ENCODE assay signal across 8 cellular contexts in the genomic region with DNA sequence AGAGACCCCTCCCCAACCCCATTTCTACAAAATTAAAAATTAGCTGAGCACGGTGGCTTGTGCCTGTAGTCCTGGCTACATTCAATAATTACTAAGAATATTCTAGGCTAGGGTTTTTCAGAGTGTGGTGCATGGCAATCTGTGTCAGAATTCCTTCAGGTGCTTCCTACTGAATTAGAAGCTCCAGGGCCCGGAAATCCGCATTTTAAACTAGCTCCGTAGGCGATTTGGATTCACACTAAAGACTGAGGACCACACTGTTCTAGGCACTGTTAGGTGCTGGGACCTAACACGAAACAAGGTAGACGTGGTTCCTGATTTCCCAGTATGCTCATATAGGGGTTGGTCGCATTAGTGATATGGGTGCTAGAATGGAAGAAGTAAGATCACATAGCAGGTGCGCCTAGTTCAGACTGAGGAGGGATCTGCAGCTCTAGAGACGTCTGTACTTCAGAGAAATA. TPM values are rescaled to one million over a fixed set of nuclear protein-coding genes. Genes with fewer than 3 reads are reported as not detected.
A peak's percentile ranks its signal among the peaks of the same experiment; 100 is the strongest.
DNase-seq lines count a peak whose midpoint lies in the region; ATAC-seq and TF ChIP-seq lines count a peak whose summit lies in the region.

No MANE protein-coding gene starts in this region.

- intact Hi-C loops in activated CD8-positive, alpha-beta T cell treated with anti-CD3 and anti-CD28 coated beads for 36 hours (cut with micrococcal nuclease) = loop anchor here (5.0 kb wide), 1 partner anchor 34 kb away; a partner anchor contains a TSS

- ATAC-seq in DND-41 (ENCODE audit: insufficient read depth, low read depth) = peak; percentile 31
- peak; percentile 27 for ATAC-seq in activated CD8-positive, alpha-beta T cell treated with anti-CD3 and anti-CD28 coated beads for 36 hours

- peak overlapping the region; percentile 96 for H3K27ac Mint-ChIP-seq in activated CD8-positive, alpha-beta T cell treated with anti-CD3 and anti-CD28 coated beads for 36 hours

- H3K4me3 ChIP-seq in DND-41 (ENCODE audit: low read depth in 1 of 2, low read length in 2 of 2) (peak overlapping the region; percentile 19 to 70; a peak in 3 of 4 replicates), HAP-1 (peak overlapping the region; percentile 65), iPS-18c (ENCODE audit: insufficient read depth, low read depth, low read length) (peak overlapping the region; percentile 79)

- H3K36me3 ChIP-seq in DND-41 (ENCODE audit: insufficient read depth, low read length) (peaks cover 29% of the 10 kb centered on the region), HAP-1 (replicated peaks) (peaks cover 8% of the 10 kb centered on the region; the same call in 1 of the 2 replicates)

- peak overlapping the region; percentile 90 for H3K4me3 Mint-ChIP-seq in activated CD8-positive, alpha-beta T cell treated with anti-CD3 and anti-CD28 coated beads for 36 hours

- POLR2A ChIA-PET in activated CD8-positive, alpha-beta T cell treated with anti-CD3 and anti-CD28 coated beads for 36 hours (lab: Charles Lee) = interaction anchor here (0.8 to 4.1 kb wide), 14 partner anchors 9 to 915 kb away, joined by 3 to 31 read pairs (median 4); a partner anchor contains a TSS
- POLR2A ChIA-PET in HEK293T (lab: Yijun Ruan, JAX) = interaction anchor here (0.7 to 2.4 kb wide), 11 partner anchors 9 to 89 kb away, joined by 3 to 25 read pairs (median 4); a partner anchor contains a TSS

- DNase-seq in DND-41 = no peak
- no peak for DNase-seq in HAP-1 (ENCODE audit: low spot score in 2 of 2)
- DNase-seq in activated CD8-positive, alpha-beta T cell treated with anti-CD3 and anti-CD28 coated beads for 36 hours = no peak
- DNase-seq in substantia nigra (lab: John Stamatoyannopoulos, UW) = no peak
- DNase-seq in AML-193 (lab: John Stamatoyannopoulos, UW) = no peak
- no peak for DNase-seq in NCI-H774 (lab: John Stamatoyannopoulos, UW)
- DNase-seq in HEK293T (ENCODE audit: extremely low spot score) = no peak

- peak overlapping the region; percentile 73 for H2AFZ ChIP-seq in DND-41 (ENCODE audit: low read depth, low read length)

- peak overlapping the region; percentile 75 for H3K4me2 ChIP-seq in DND-41 (ENCODE audit: insufficient read depth, low read length)

- peaks cover 8% of the 10 kb centered on the region for H3K9me3 Mint-ChIP-seq in activated CD8-positive, alpha-beta T cell treated with anti-CD3 and anti-CD28 coated beads for 36 hours

- TF ChIP-seq CTCF in DND-41 (IDR thresholded peaks at IDR 0.05; ENCODE audit: borderline replicate concordance, extremely low read depth, low read length, poor library complexity, severe bottlenecking) = no peak
- TF ChIP-seq CTCF in activated CD8-positive, alpha-beta T cell treated with anti-CD3 and anti-CD28 coated beads for 36 hours (IDR thresholded peaks at IDR 0.05) = no peak

- in situ Hi-C loops in HAP-1 (cut with MboI; ENCODE audit: low sequenced_read_pairs) = no loop called here

- H4K20me1 ChIP-seq in DND-41 (ENCODE audit: insufficient read depth, low read length) = peaks cover 10% of the 10 kb centered on the region

- no peaks in the 10 kb centered on the region for H3K27me3 Mint-ChIP-seq in activated CD8-positive, alpha-beta T cell treated with anti-CD3 and anti-CD28 coated beads for 36 hours

- no peaks in the 10 kb centered on the region for H3K27me3 ChIP-seq in DND-41 (ENCODE audit: insufficient read depth, low read length, poor library complexity)
- no peaks in the 10 kb centered on the region for H3K27me3 ChIP-seq in HAP-1 (ENCODE audit: low read depth)

- H3K79me2 ChIP-seq in DND-41 (ENCODE audit: insufficient read depth, low read length) = peaks cover 6% of the 10 kb centered on the region; the same call in 1 of the 2 replicates

- peaks cover 25% of the 10 kb centered on the region for H3K4me1 ChIP-seq in DND-41 (ENCODE audit: insufficient read depth, low read length)
- H3K4me1 ChIP-seq in HAP-1 = peaks cover 11% of the 10 kb centered on the region

- peak overlapping the region; percentile 57 for H3K9ac ChIP-seq in DND-41 (ENCODE audit: low read depth, low read length)

- H3K27ac ChIP-seq in DND-41 (ENCODE audit: low read length) (peak overlapping the region; percentile 77), substantia nigra (ENCODE audit: low read depth, low read length, poor library complexity, severe bottlenecking) (peak overlapping the region; percentile 97)

- H3K9me3 ChIP-seq in DND-41 (ENCODE audit: insufficient read depth, low read length, severe bottlenecking) (no peaks in the 10 kb centered on the region), HAP-1 (0 out of 2 replicates have a peak, but pooled peaks cover 2% of the 10 kb centered on the region), iPS-18c (ENCODE audit: control insufficient read depth, insufficient read depth, low read length) (no peaks in the 10 kb centered on the region)

- peaks cover 37% of the 10 kb centered on the region for H3K4me1 Mint-ChIP-seq in activated CD8-positive, alpha-beta T cell treated with anti-CD3 and anti-CD28 coated beads for 36 hours (ENCODE audit: low read depth)

- H3K36me3 Mint-ChIP-seq in activated CD8-positive, alpha-beta T cell treated with anti-CD3 and anti-CD28 coated beads for 36 hours (ENCODE audit: low read depth) = peaks cover 23% of the 10 kb centered on the region

- CTCF ChIA-PET in activated CD8-positive, alpha-beta T cell treated with anti-CD3 and anti-CD28 coated beads for 36 hours (lab: Charles Lee) = interaction anchor here (0.8 to 4.4 kb wide), 15 partner anchors 10 to 308 kb away, joined by 3 to 21 read pairs (median 4); a partner anchor contains a TSS
- CTCF ChIA-PET in HEK293T (lab: Yijun Ruan, JAX) = interaction anchor here (1.0 kb wide), 1 partner anchor 89 kb away, joined by 3 read pairs; no protein-coding TSS in a partner anchor

TF ChIP-seq in HEK293T, 16 proteins besides CTCF, POLR2A, EP300 and RAD21:
- TF ChIP-seq ARNT (IDR thresholded peaks at IDR 0.05) (no peak), FOXK2 (IDR thresholded peaks at IDR 0.05) (no peak), ZNF384 (IDR thresholded peaks at IDR 0.05) (no peak), CTBP1 (IDR thresholded peaks at IDR 0.05; ENCODE audit: borderline replicate concordance) (no peak), SP1 (IDR thresholded peaks at IDR 0.05) (no peak), HDGF (IDR thresholded peaks at IDR 0.05; ENCODE audit: borderline replicate concordance) (no peak), FOXM1 (IDR thresholded peaks at IDR 0.05; ENCODE audit: borderline replicate concordance) (no peak)

RNA-seq across cellular contexts. Expression of a gene that starts 0.6 kb away (rescaled TPM):
- 10 to 100 TPM; 31.3 to 33.3 TPM for total RNA-seq in activated CD8-positive, alpha-beta T cell treated with anti-CD3 and anti-CD28 coated beads for 36 hours

RNA-seq across cellular contexts. Expression of a gene that starts 12.7 kb away (rescaled TPM):
- total RNA-seq in activated CD8-positive, alpha-beta T cell treated with anti-CD3 and anti-CD28 coated beads for 36 hours = 10 to 100 TPM; 32.3 to 35.7 TPM

RNA-seq across cellular contexts. Expression of a gene that starts 23.4 kb away (rescaled TPM):
- total RNA-seq in activated CD8-positive, alpha-beta T cell treated with anti-CD3 and anti-CD28 coated beads for 36 hours = 10 to 100 TPM; 54.8 to 58.7 TPM

RNA-seq across cellular contexts. Expression of a gene that starts 23.6 kb away (rescaled TPM):
- 100 to 1,000 TPM; 216 to 217 TPM for total RNA-seq in activated CD8-positive, alpha-beta T cell treated with anti-CD3 and anti-CD28 coated beads for 36 hours

RNA-seq across cellular contexts. Expression of a gene that starts 27.9 kb away (rescaled TPM):
- total RNA-seq in activated CD8-positive, alpha-beta T cell treated with anti-CD3 and anti-CD28 coated beads for 36 hours = 10 to 100 TPM; 63.8 to 67.8 TPM
